ENCODE assay signal across 18 cellular contexts in the genomic region with DNA sequence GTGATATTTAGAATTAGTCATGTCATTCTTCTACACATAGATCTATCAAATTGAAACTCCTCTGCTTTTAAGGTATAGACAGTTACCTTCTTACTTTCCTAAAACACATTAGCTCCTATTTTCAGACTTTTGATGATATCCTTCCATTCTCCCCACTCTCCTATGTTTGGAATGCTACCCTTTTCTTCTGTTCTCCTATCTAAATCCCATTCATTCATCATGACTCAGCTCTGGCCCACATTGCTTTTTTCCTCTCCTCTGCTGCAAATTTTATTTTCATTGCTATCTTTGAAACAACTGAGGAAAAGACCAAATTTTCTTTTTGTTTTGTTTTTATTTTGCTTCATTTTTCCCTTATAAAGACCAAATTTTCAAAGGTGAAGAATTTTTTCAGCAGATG.
A peak's percentile ranks its signal among the peaks of the same experiment; 100 is the strongest.
DNase-seq lines count a peak whose midpoint lies in the region; ATAC-seq, FAIRE-seq and TF ChIP-seq lines count a peak whose summit lies in the region.
"Had no signal": no experiment of that assay in that cellular context is flagged by ENCODE, and none has a peak within 500 bp of the region (broad histone marks: within the 10 kb centered on the region; RNA-seq: fewer than 3 reads in every experiment).

No MANE protein-coding gene starts in this region.

- H3K9ac ChIP-seq in astrocyte (ENCODE audit: low read length) (no peak overlapping the region), endodermal cell (ENCODE audit: extremely low read depth, low read length, poor library complexity, severe bottlenecking) (no peak overlapping the region)

- no peaks in the 10 kb centered on the region for H4K20me1 ChIP-seq in astrocyte (ENCODE audit: insufficient read depth, low read length)

- no peaks in the 10 kb centered on the region for H3K9me3 ChIP-seq in astrocyte (ENCODE audit: insufficient read depth, low read depth, low read length)
- no peaks in the 10 kb centered on the region for H3K9me3 ChIP-seq in endodermal cell (ENCODE audit: control insufficient read depth, low read length)
- H3K9me3 ChIP-seq: heart left ventricle, pancreas had no signal

- no peaks in the 10 kb centered on the region for H3K79me2 ChIP-seq in astrocyte (ENCODE audit: insufficient read depth, low read length)

- peak overlapping the region; percentile 8 for H3K27ac ChIP-seq in astrocyte (ENCODE audit: low read depth, low read length)
- H3K27ac ChIP-seq in endodermal cell (ENCODE audit: low read depth, low read length): no peak overlapping the region
- H3K27ac ChIP-seq: pancreas had no signal

- H3K4me1 ChIP-seq in astrocyte (ENCODE audit: insufficient read depth, low read length): no peaks in the 10 kb centered on the region
- H3K4me1 ChIP-seq in endodermal cell (ENCODE audit: control insufficient read depth, insufficient read depth, low read length): no peaks in the 10 kb centered on the region

- H2AFZ ChIP-seq in astrocyte (ENCODE audit: low read depth, low read length): no peak overlapping the region

- peaks cover 10% of the 10 kb centered on the region for H3K4me1 Mint-ChIP-seq in HFFc6 (ENCODE audit: low read depth)
- H3K4me1 Mint-ChIP-seq in astrocyte (ENCODE audit: low read depth, unreplicated experiment): peaks cover 12% of the 10 kb centered on the region
- H3K4me1 Mint-ChIP-seq in endodermal cell: peaks cover 13% of the 10 kb centered on the region
- H3K4me1 Mint-ChIP-seq: activated B cell treated with CpG ODN at 0.5 μM for 24 hours had no signal

- peak overlapping the region; percentile 36 for H3K4me2 ChIP-seq in astrocyte (ENCODE audit: low read length)

- H3K9me3 Mint-ChIP-seq in HFFc6 (no peaks in the 10 kb centered on the region), astrocyte (ENCODE audit: unreplicated experiment) (no peaks in the 10 kb centered on the region), endodermal cell (peaks cover 5% of the 10 kb centered on the region)
- H3K9me3 Mint-ChIP-seq: activated B cell treated with CpG ODN at 0.5 μM for 24 hours; stimulated activated naive CD8-positive, alpha-beta T cell treated with anti-CD3 and anti-CD28 coated beads, Interleukin-15, Interleukin-2, amounts not matched to agents 100 ng/mL and 50 ng/mL, for 24 hours had no signal

- FAIRE-seq in astrocyte (lab: Jason Lieb, UNC): peak; percentile 20
- FAIRE-seq: GM12891, pancreas, small intestine had no signal

- DNase-seq in AG10803 (ENCODE audit: low read depth): peak; percentile 6
- no peak for DNase-seq in HFFc6
- peak; percentile 60 for DNase-seq in astrocyte (ENCODE audit: low read depth)
- peak; percentile 34 for DNase-seq in hepatic stellate cell (ENCODE audit: low spot score)
- no peak for DNase-seq in endodermal cell
- DNase-seq in central memory CD4-positive, alpha-beta T cell: no peak
- DNase-seq: activated B cell treated with CpG ODN at 0.5 μM for 24 hours, activated gamma-delta T cell treated with Interleukin-2 at 50 U/mL for 16 hours, heart left ventricle, KBM-7, NCI-H1417, NCI-H345, pancreas, small intestine had no signal

- H3K27me3 Mint-ChIP-seq in HFFc6 (ENCODE audit: insufficient read depth) (peaks cover 4% of the 10 kb centered on the region), astrocyte (ENCODE audit: low read depth, unreplicated experiment) (no peaks in the 10 kb centered on the region), endodermal cell (ENCODE audit: insufficient read depth) (no peaks in the 10 kb centered on the region)
- H3K27me3 Mint-ChIP-seq: activated B cell treated with CpG ODN at 0.5 μM for 24 hours; stimulated activated naive CD8-positive, alpha-beta T cell treated with anti-CD3 and anti-CD28 coated beads, Interleukin-15, Interleukin-2, amounts not matched to agents 100 ng/mL and 50 ng/mL, for 24 hours had no signal

- H3K27ac Mint-ChIP-seq in HFFc6: peak overlapping the region; percentile 56
- peak overlapping the region; percentile 30 for H3K27ac Mint-ChIP-seq in astrocyte (ENCODE audit: unreplicated experiment)
- no peak overlapping the region for H3K27ac Mint-ChIP-seq in endodermal cell
- H3K27ac Mint-ChIP-seq: activated B cell treated with CpG ODN at 0.5 μM for 24 hours; stimulated activated naive CD8-positive, alpha-beta T cell treated with anti-CD3 and anti-CD28 coated beads, Interleukin-15, Interleukin-2, amounts not matched to agents 100 ng/mL and 50 ng/mL, for 24 hours had no signal

- TF ChIP-seq CTCF in AG10803 (conservative IDR thresholded peaks at IDR 0.05; ENCODE audit: low read length) (no peak), HFFc6 (IDR thresholded peaks at IDR 0.05) (no peak), astrocyte (IDR thresholded peaks at IDR 0.05; ENCODE audit: insufficient read depth, low read depth, low read length) (no peak), endodermal cell (conservative IDR thresholded peaks at IDR 0.05) (no peak)

- no peak for ATAC-seq in GM19023 (IDR thresholded peaks at IDR 0.05; ENCODE audit: unreplicated experiment)
- ATAC-seq in GM18909 (IDR thresholded peaks at IDR 0.05; ENCODE audit: poor library complexity, unreplicated experiment): no peak
- ATAC-seq: heart left ventricle had no signal

- H3K4me3 ChIP-seq in AG10803 (ENCODE audit: low read length) (no peak overlapping the region), astrocyte (ENCODE audit: insufficient read depth, low read depth, low read length) (no peak overlapping the region), endodermal cell (ENCODE audit: low read length) (no peak overlapping the region)
- H3K4me3 ChIP-seq: heart left ventricle, pancreas had no signal

- H3K36me3 Mint-ChIP-seq in HFFc6 (ENCODE audit: low read depth) (peaks cover 7% of the 10 kb centered on the region), astrocyte (ENCODE audit: low read depth, unreplicated experiment) (peaks cover 12% of the 10 kb centered on the region), endodermal cell (ENCODE audit: low read depth) (peaks cover 1% of the 10 kb centered on the region)

- no peaks in the 10 kb centered on the region for H3K27me3 ChIP-seq in astrocyte (ENCODE audit: insufficient read depth, low read length)
- H3K27me3 ChIP-seq in endodermal cell (ENCODE audit: control insufficient read depth, insufficient read depth, low read length, poor library complexity, severe bottlenecking): no peaks in the 10 kb centered on the region
- H3K27me3 ChIP-seq: heart left ventricle, pancreas had no signal

- peaks cover 2% of the 10 kb centered on the region for H3K36me3 ChIP-seq in astrocyte (ENCODE audit: insufficient read depth, low read length)
- H3K36me3 ChIP-seq in endodermal cell (ENCODE audit: control insufficient read depth, insufficient read depth, low read length): no peaks in the 10 kb centered on the region
- H3K36me3 ChIP-seq: heart left ventricle, pancreas had no signal

- no peak overlapping the region; the same call in 1 of the 2 replicates for H3K4me3 Mint-ChIP-seq in HFFc6
- no peak overlapping the region for H3K4me3 Mint-ChIP-seq in astrocyte (ENCODE audit: unreplicated experiment)
- H3K4me3 Mint-ChIP-seq in endodermal cell: no peak overlapping the region
- H3K4me3 Mint-ChIP-seq: activated B cell treated with CpG ODN at 0.5 μM for 24 hours; stimulated activated naive CD8-positive, alpha-beta T cell treated with anti-CD3 and anti-CD28 coated beads, Interleukin-15, Interleukin-2, amounts not matched to agents 100 ng/mL and 50 ng/mL, for 24 hours had no signal

Comparison
In these comparisons a context has a peak if more than half of its experiments do, and no peak if none do; other contexts are left out.
1. DNase-seq: peak in AG10803 (single experiment), astrocyte (single experiment) and hepatic stellate cell (single experiment); none in HFFc6 (single experiment), endodermal cell (single experiment) and central memory CD4-positive, alpha-beta T cell (single experiment).